In genomic region chr12:123532808-123533649, GRCh38 we compare ENCODE assay signal across 8 cellular contexts. TPM values are rescaled to one million over a fixed set of nuclear protein-coding genes. Genes with fewer than 3 reads are reported as not detected.
A peak's percentile ranks its signal among the peaks of the same experiment; 100 is the strongest.
DNase-seq lines count a peak whose midpoint lies in the region; ATAC-seq and TF ChIP-seq lines count a peak whose summit lies in the region.

No MANE protein-coding gene starts in this region.

- no peaks in the 10 kb centered on the region for H3K36me3 ChIP-seq in KMS-11 (ENCODE audit: insufficient read depth)

- peak overlapping the region; percentile 77 for H3K27ac Mint-ChIP-seq in activated naive CD8-positive, alpha-beta T cell

- H3K4me3 Mint-ChIP-seq in activated naive CD8-positive, alpha-beta T cell: peak overlapping the region; percentile 87

- no peaks in the 10 kb centered on the region for H3K79me2 ChIP-seq in KMS-11 (ENCODE audit: insufficient read depth, low read depth)

- no peaks in the 10 kb centered on the region for H3K9me3 Mint-ChIP-seq in activated naive CD8-positive, alpha-beta T cell (ENCODE audit: low read depth)

- peak; percentile 36 for ATAC-seq in Right ventricle myocardium superior (ENCODE audit: poor library complexity)
- peak; percentile 58 for ATAC-seq in omental fat pad (ENCODE audit: low FRiP score)
- no peak for ATAC-seq in GM21529 (IDR thresholded peaks at IDR 0.05; ENCODE audit: unreplicated experiment)

- H2AFZ ChIP-seq in KMS-11 (ENCODE audit: low read depth): no peak overlapping the region

- no peaks in the 10 kb centered on the region for H4K20me1 ChIP-seq in KMS-11 (ENCODE audit: insufficient read depth)

- H3K9ac ChIP-seq in KMS-11: no peak overlapping the region

- intact Hi-C loops in Right ventricle myocardium superior (cut with DNase I): loop anchor here (5.0 to 10.0 kb wide), 3 partner anchors 46 to 148 kb away; partner anchors contain the start of genes KMT5A and TMED2

- H3K4me1 Mint-ChIP-seq in activated naive CD8-positive, alpha-beta T cell (ENCODE audit: low read depth): peaks cover 19% of the 10 kb centered on the region

- no peak overlapping the region for H3K27ac ChIP-seq in KMS-11

- H3K4me2 ChIP-seq in KMS-11: peak overlapping the region; percentile 39; the same call in 1 of the 2 replicates

- no peaks in the 10 kb centered on the region for H3K27me3 Mint-ChIP-seq in activated naive CD8-positive, alpha-beta T cell

- peaks cover 14% of the 10 kb centered on the region for H3K4me1 ChIP-seq in KMS-11 (ENCODE audit: low read depth, poor library complexity, severe bottlenecking)

- no peaks in the 10 kb centered on the region for H3K36me3 Mint-ChIP-seq in activated naive CD8-positive, alpha-beta T cell

- H3K27me3 ChIP-seq in KMS-11 (ENCODE audit: insufficient read depth, low read depth): no peaks in the 10 kb centered on the region

- TF ChIP-seq CTCF in GM12864 (IDR thresholded peaks at IDR 0.05; ENCODE audit: low read depth, low read length, missing control alignments) (no peak), KMS-11 (conservative IDR thresholded peaks at IDR 0.05; ENCODE audit: low read depth, low read length) (no peak), omental fat pad (IDR thresholded peaks at IDR 0.05) (no peak)

- H3K4me3 ChIP-seq in GM12864 (ENCODE audit: low read depth, low read length): peak overlapping the region; percentile 42
- no peak overlapping the region for H3K4me3 ChIP-seq in KMS-11 (IDR thresholded peaks at IDR 0.05; ENCODE audit: insufficient read depth, low read depth, low read length)

- DNase-seq in GM12864 (ENCODE audit: low read depth): no peak
- peak; percentile 70 for DNase-seq in Right ventricle myocardium superior
- DNase-seq in omental fat pad (ENCODE audit: low spot score): no peak
- DNase-seq in COLO668 (lab: John Stamatoyannopoulos, UW; ENCODE audit: unreplicated experiment): no peak
- DNase-seq in middle frontal gyrus (ENCODE audit: extremely low spot score, low spot score): no peak

RNA-seq across cellular contexts. Expression of gene RILPL1, which starts 0.5 kb away (rescaled TPM):
- total RNA-seq in Right ventricle myocardium superior (92.4 TPM), omental fat pad (10 to 100 TPM in 3 of 4 donors, 1 to 10 TPM in 1; 8.5 to 21.9 (median 11.2) TPM)

RNA-seq across cellular contexts. Expression of gene TMED2, which starts 51.3 kb away (rescaled TPM):
- 155 TPM for total RNA-seq in Right ventricle myocardium superior
- total RNA-seq in omental fat pad: 100 to 1,000 TPM; 121 to 179 (median 145) TPM
